In genomic region chr5:173456751-173457171, GRCh38 we compare ENCODE assay signal across 12 cellular contexts.
A peak's percentile ranks its signal among the peaks of the same experiment; 100 is the strongest.
DNase-seq lines count a peak whose midpoint lies in the region; ATAC-seq and TF ChIP-seq lines count a peak whose summit lies in the region.
"Had no signal": no experiment of that assay in that cellular context is flagged by ENCODE, and none has a peak within 500 bp of the region (broad histone marks: within the 10 kb centered on the region; RNA-seq: fewer than 3 reads in every experiment).

No MANE protein-coding gene starts in this region.

- TF ChIP-seq CTCF in left ventricle myocardium inferior (IDR thresholded peaks at IDR 0.05; ENCODE audit: borderline replicate concordance) (no peak), smooth muscle cell (IDR thresholded peaks at IDR 0.05; ENCODE audit: borderline replicate concordance, insufficient read depth, poor library complexity, severe bottlenecking) (no peak)

- H3K79me1 ChIP-seq in trophoblast cell (ENCODE audit: low read length): no peaks in the 10 kb centered on the region

- no peak overlapping the region for H3K18ac ChIP-seq in trophoblast cell (ENCODE audit: low read length)

- no peaks in the 10 kb centered on the region for H3K9me3 Mint-ChIP-seq in activated T-cell treated with anti-CD3 and anti-CD28 coated beads, Interleukin-2, amount 50 U/mL, for 24 hours

- DNase-seq in left ventricle myocardium inferior: no peak
- DNase-seq in cardiac septum (ENCODE audit: low spot score): no peak
- DNase-seq in NOMO-1 treated with dmso at 0.1 percent for 144 hours (lab: John Stamatoyannopoulos, UW; ENCODE audit: unreplicated experiment): peak; percentile 60
- peak; percentile 70 for DNase-seq in dermis blood vessel endothelial cell
- no peak for DNase-seq in smooth muscle cell (lab: John Stamatoyannopoulos, UW; ENCODE audit: unreplicated experiment)
- DNase-seq in activated T-cell treated with anti-CD3 and anti-CD28 coated beads, Interleukin-2, amount 50 U/mL, for 24 hours: no peak
- no peak for DNase-seq in trophoblast cell
- DNase-seq: aorta, NCI-H1930, small intestine, upper lobe of right lung had no signal

- H3K36me3 Mint-ChIP-seq in activated T-cell treated with anti-CD3 and anti-CD28 coated beads, Interleukin-2, amount 50 U/mL, for 24 hours (ENCODE audit: low read depth): no peaks in the 10 kb centered on the region

- H3K4me3 Mint-ChIP-seq in activated T-cell treated with anti-CD3 and anti-CD28 coated beads, Interleukin-2, amount 50 U/mL, for 24 hours: no peak overlapping the region

- H3K36me3 ChIP-seq in left ventricle myocardium inferior: no peaks in the 10 kb centered on the region
- no peaks in the 10 kb centered on the region for H3K36me3 ChIP-seq in smooth muscle cell (ENCODE audit: low read depth)
- no peaks in the 10 kb centered on the region for H3K36me3 ChIP-seq in trophoblast cell (ENCODE audit: control insufficient read depth in 1 of 2, insufficient read depth in 2 of 2, low read length in 2 of 2)
- H3K36me3 ChIP-seq: upper lobe of right lung had no signal

- H2BK120ac ChIP-seq in trophoblast cell (ENCODE audit: insufficient read depth, low read length, poor library complexity): no peak overlapping the region

- no peak overlapping the region for H4K8ac ChIP-seq in trophoblast cell (ENCODE audit: low read depth, low read length)

- H3K27ac Mint-ChIP-seq in activated T-cell treated with anti-CD3 and anti-CD28 coated beads, Interleukin-2, amount 50 U/mL, for 24 hours: no peak overlapping the region

- H3K4me1 ChIP-seq in left ventricle myocardium inferior: peaks cover 42% of the 10 kb centered on the region
- H3K4me1 ChIP-seq in smooth muscle cell (ENCODE audit: low read depth): peaks cover 14% of the 10 kb centered on the region
- peaks cover 0 to 3% of the 10 kb centered on the region in 2 experiments for H3K4me1 ChIP-seq in trophoblast cell (ENCODE audit: control insufficient read depth in 1 of 2, insufficient read depth in 2 of 2, low read length in 2 of 2)

- no peaks in the 10 kb centered on the region for H3K27me3 ChIP-seq in left ventricle myocardium inferior (ENCODE audit: low read depth)
- H3K27me3 ChIP-seq in smooth muscle cell (ENCODE audit: low read depth): no peaks in the 10 kb centered on the region
- no peaks in the 10 kb centered on the region for H3K27me3 ChIP-seq in trophoblast cell (ENCODE audit: insufficient read depth, low read length)
- H3K27me3 ChIP-seq: upper lobe of right lung had no signal

- H3K79me2 ChIP-seq in smooth muscle cell (ENCODE audit: low read depth): no peaks in the 10 kb centered on the region
- no peaks in the 10 kb centered on the region for H3K79me2 ChIP-seq in trophoblast cell (ENCODE audit: control insufficient read depth, insufficient read depth, low read length, poor library complexity)

- no peak overlapping the region for H3K23ac ChIP-seq in trophoblast cell (ENCODE audit: low read length)

- intact Hi-C loops in left ventricle myocardium inferior (cut with micrococcal nuclease): no loop called here
- intact Hi-C loops in cardiac septum (cut with DNase I): loop anchor here (2.0 to 10.0 kb wide), 3 partner anchors 40 to 132 kb away; partner anchors contain the start of gene STC2

- H4K91ac ChIP-seq in trophoblast cell (ENCODE audit: low read depth, low read length): no peak overlapping the region

- H3K4ac ChIP-seq in trophoblast cell (ENCODE audit: low read depth, low read length): no peak overlapping the region

- H3K9ac ChIP-seq in smooth muscle cell (ENCODE audit: low read depth) (peak overlapping the region; percentile 5), trophoblast cell (ENCODE audit: low read length) (no peak overlapping the region)

- H2BK12ac ChIP-seq in trophoblast cell (ENCODE audit: low read length): no peak overlapping the region

- no peaks in the 10 kb centered on the region for H3K4me1 Mint-ChIP-seq in activated T-cell treated with anti-CD3 and anti-CD28 coated beads, Interleukin-2, amount 50 U/mL, for 24 hours (ENCODE audit: low read depth)

- H3K27ac ChIP-seq in left ventricle myocardium inferior (replicated peaks) (peak overlapping the region; percentile 83), smooth muscle cell (ENCODE audit: low read depth) (peak overlapping the region; percentile 99), trophoblast cell (ENCODE audit: low read depth, low read length) (no peak overlapping the region)
- H3K27ac ChIP-seq: upper lobe of right lung had no signal

- H3K4me2 ChIP-seq in smooth muscle cell (peak overlapping the region; percentile 16), trophoblast cell (ENCODE audit: low read length) (no peak overlapping the region)

- no peaks in the 10 kb centered on the region for H4K20me1 ChIP-seq in smooth muscle cell (ENCODE audit: low read depth)

- no peak for ATAC-seq in HG02970 (IDR thresholded peaks at IDR 0.05; ENCODE audit: low FRiP score, unreplicated experiment)
- ATAC-seq: upper lobe of right lung had no signal

- H2AFZ ChIP-seq in smooth muscle cell (ENCODE audit: low read depth) (no peak overlapping the region), trophoblast cell (ENCODE audit: insufficient read depth, low read length, poor library complexity) (no peak overlapping the region)

- H2AK5ac ChIP-seq in trophoblast cell (ENCODE audit: low read length): no peak overlapping the region

- H3K14ac ChIP-seq in trophoblast cell (ENCODE audit: low read length): no peak overlapping the region

- peaks cover 38% of the 10 kb centered on the region for H3F3A ChIP-seq in smooth muscle cell (ENCODE audit: low read depth)

- H4K12ac ChIP-seq in trophoblast cell (ENCODE audit: low read depth, low read length): no peak overlapping the region

- H3K27me3 Mint-ChIP-seq in activated T-cell treated with anti-CD3 and anti-CD28 coated beads, Interleukin-2, amount 50 U/mL, for 24 hours: peaks cover 2% of the 10 kb centered on the region

- no peak overlapping the region for H2BK5ac ChIP-seq in trophoblast cell (ENCODE audit: low read depth, low read length, poor library complexity)

- H3K9me3 ChIP-seq in left ventricle myocardium inferior (replicated peaks) (no peaks in the 10 kb centered on the region), smooth muscle cell (replicated peaks; ENCODE audit: low read depth) (no peaks in the 10 kb centered on the region), trophoblast cell (ENCODE audit: insufficient read depth, low read depth, low read length) (peaks cover 2% of the 10 kb centered on the region)
- H3K9me3 ChIP-seq: upper lobe of right lung had no signal

- 60% methylated on average over 5 of the region's 5 CpGs for WGBS in smooth muscle cell (ENCODE audit: low lambda C conversion rate)
- WGBS in trophoblast cell (ENCODE audit: extremely low coverage, insufficient coverage, insufficient read length): no CpG with 5 or more reads among the region's 5 CpGs

- H3K4me3 ChIP-seq in left ventricle myocardium inferior (no peak overlapping the region), smooth muscle cell (no peak overlapping the region), trophoblast cell (ENCODE audit: low read depth, low read length) (no peak overlapping the region)
- H3K4me3 ChIP-seq: upper lobe of right lung had no signal

Comparison
In these comparisons a context has a peak if more than half of its experiments do, and no peak if none do; other contexts are left out.
1. DNase-seq: peak in NOMO-1 treated with dmso at 0.1 percent for 144 hours (single experiment) and dermis blood vessel endothelial cell (single experiment); none in left ventricle myocardium inferior (single experiment), cardiac septum (single experiment), smooth muscle cell (single experiment), activated T-cell treated with anti-CD3 and anti-CD28 coated beads, Interleukin-2, amount 50 U/mL, for 24 hours (single experiment) and trophoblast cell (0 of 2).